ENCODE assay signal across 19 cellular contexts in the genomic region with DNA sequence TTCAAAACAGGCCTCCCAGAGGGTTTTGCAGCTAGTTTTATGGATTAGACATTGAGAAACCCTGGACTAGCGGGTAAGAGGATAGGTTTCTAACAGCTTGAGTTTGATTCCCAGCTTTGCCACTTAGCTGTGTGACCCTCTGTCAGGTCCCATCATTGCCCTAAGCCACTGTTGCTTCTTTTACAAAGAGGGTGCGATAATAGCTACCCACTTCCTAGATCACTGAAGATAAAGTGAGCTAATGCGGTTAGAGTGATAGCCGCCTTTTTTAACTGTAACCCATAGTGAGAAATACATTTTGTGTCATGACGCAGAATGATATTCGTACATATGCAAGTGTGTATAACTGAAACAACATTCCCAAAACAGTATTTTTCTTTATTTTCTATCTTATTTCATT. TPM values are rescaled to one million over a fixed set of nuclear protein-coding genes. Genes with fewer than 3 reads are reported as not detected.
"Had no signal": no experiment of that assay in that cellular context is flagged by ENCODE, and none has a peak within 500 bp of the region (broad histone marks: within the 10 kb centered on the region; RNA-seq: fewer than 3 reads in every experiment).

No MANE protein-coding gene starts in this region.

- H3K27ac Mint-ChIP-seq: activated CD4-positive, alpha-beta T cell treated with anti-CD3 and anti-CD28 coated beads for 36 hours; activated naive CD4-positive, alpha-beta T cell treated with anti-CD3 and anti-CD28 coated beads, Interleukin-2, amount 50 U/mL, for 72 hours; activated T-helper 17 cell treated with anti-CD3 and anti-CD28 coated beads, Interleukin-2, amount 50 U/mL, for 72 hours had no signal

- H3K9me3 ChIP-seq: lower lobe of right lung, sigmoid colon, upper lobe of left lung had no signal

- H3K27ac ChIP-seq: lower lobe of right lung, sigmoid colon, SK-N-MC, upper lobe of left lung had no signal

- H3K4me1 Mint-ChIP-seq: activated T-helper 17 cell treated with anti-CD3 and anti-CD28 coated beads, Interleukin-2, amount 50 U/mL, for 72 hours had no signal

- H3K27me3 ChIP-seq: sigmoid colon, upper lobe of left lung had no signal

- H3K27me3 Mint-ChIP-seq: activated CD4-positive, alpha-beta T cell treated with anti-CD3 and anti-CD28 coated beads for 36 hours; activated T-cell treated with anti-CD3 and anti-CD28 coated beads, Interleukin-2, amount 50 U/mL, for 24 hours; activated T-helper 17 cell treated with anti-CD3 and anti-CD28 coated beads, Interleukin-2, amount 50 U/mL, for 72 hours; naive B cell; progenitor cell of endocrine pancreas had no signal

- H3K4me3 Mint-ChIP-seq: activated CD4-positive, alpha-beta T cell treated with anti-CD3 and anti-CD28 coated beads for 36 hours; activated T-cell treated with anti-CD3 and anti-CD28 coated beads, Interleukin-2, amount 50 U/mL, for 24 hours; activated T-helper 17 cell treated with anti-CD3 and anti-CD28 coated beads, Interleukin-2, amount 50 U/mL, for 72 hours had no signal

- ATAC-seq: activated CD4-positive, alpha-beta T cell treated with anti-CD3 and anti-CD28 coated beads for 36 hours; activated naive CD4-positive, alpha-beta T cell treated with anti-CD3 and anti-CD28 coated beads, Interleukin-2, amount 50 U/mL, for 72 hours; activated T-helper 17 cell treated with anti-CD3 and anti-CD28 coated beads, Interleukin-2, amount 50 U/mL, for 72 hours; lower lobe of right lung; stimulated activated naive CD8-positive, alpha-beta T cell treated with anti-CD3 and anti-CD28 coated beads, Interleukin-15, Interleukin-2, amounts not matched to agents 100 U/mL and 50 U/mL, for 24 hours had no signal

- DNase-seq: activated CD4-positive, alpha-beta T cell treated with anti-CD3 and anti-CD28 coated beads for 36 hours; activated CD4-positive, alpha-beta T cell treated with anti-CD3 and anti-CD28 coated beads, Interleukin-2, amount 50 U/mL, for 48 hours; activated T-cell treated with anti-CD3 and anti-CD28 coated beads, Interleukin-2, amount 50 U/mL, for 24 hours; foreskin fibroblast; kidney; lower lobe of right lung; naive B cell; retina; sigmoid colon; stimulated activated CD4-positive, alpha-beta T cell treated with anti-CD3 and anti-CD28 coated beads, Interleukin-2, amount 100 ng/mL, for 48 hours; stimulated activated naive CD8-positive, alpha-beta T cell treated with anti-CD3 and anti-CD28 coated beads, Interleukin-15, Interleukin-2, amounts not matched to agents 100 U/mL and 50 U/mL, for 24 hours; upper lobe of left lung had no signal

- H3K9me3 Mint-ChIP-seq: activated naive CD4-positive, alpha-beta T cell treated with anti-CD3 and anti-CD28 coated beads, Interleukin-2, amount 50 U/mL, for 72 hours; activated T-cell treated with anti-CD3 and anti-CD28 coated beads, Interleukin-2, amount 50 U/mL, for 24 hours; activated T-helper 17 cell treated with anti-CD3 and anti-CD28 coated beads, Interleukin-2, amount 50 U/mL, for 72 hours; naive B cell had no signal

- H3K4me3 ChIP-seq: lower lobe of right lung, sigmoid colon, SK-N-MC, upper lobe of left lung had no signal

RNA-seq across cellular contexts. Expression of a gene that starts 40.3 kb away (rescaled TPM):
- total RNA-seq: bronchial epithelial cell; fibroblast of lung; progenitor cell of endocrine pancreas; T-helper 2 cell treated with Interferon-gamma antibody and Interleukin-4, amounts not matched to agents 100 ng/mL and 5 ng/mL, for 36 hours had no signal
